In genomic region chr11:32176223-32176811, GRCh38 we compare ENCODE assay signal across 8 cellular contexts.
DNase-seq lines count a peak whose midpoint lies in the region; ATAC-seq and TF ChIP-seq lines count a peak whose summit lies in the region.

No MANE protein-coding gene starts in this region.

- DNase-seq in Daoy (ENCODE audit: low read depth) (peak; percentile 79), LNCaP clone FGC (ENCODE audit: low read depth) (peak; percentile 63), RPMI7951 (ENCODE audit: low read depth) (peak; percentile 74), fibroblast of the conjunctiva (ENCODE audit: low read depth) (peak; percentile 81), nucleus accumbens (lab: John Stamatoyannopoulos, UW) (peak in 52 of 56 donors; percentile 13 to 92 (median 66)), suprapubic skin (ENCODE audit: low spot score in 2 of 2) (peak in 1 of 2 donors; percentile 77)
- DNase-seq in activated T-helper 1 cell treated with anti-CD3 and anti-CD28 coated beads, Interleukin-12 subunit alpha, Interleukin-12 subunit beta, Interleukin-2, Interleukin-4 antibody, amounts not matched to agents 30 ng/mL and 10 ng/mL and 1 ng/mL, durations not matched to agents 14 hours and 24 hours and 36 hours (ENCODE audit: low spot score), result peak; percentile 70

- no peaks in the 10 kb centered on the region for H3K9me3 ChIP-seq in suprapubic skin

- no peak for TF ChIP-seq EP300 in suprapubic skin (IDR thresholded peaks at IDR 0.05)

- H3K27me3 Mint-ChIP-seq in activated T-helper 1 cell treated with anti-CD3 and anti-CD28 coated beads, Interleukin-12 subunit alpha, Interleukin-12 subunit beta, Interleukin-2, Interleukin-4 antibody, amounts not matched to agents 30 ng/mL and 10 ng/mL and 1 ng/mL, durations not matched to agents 14 hours and 24 hours and 36 hours (ENCODE audit: insufficient read depth), result peaks cover 2% of the 10 kb centered on the region

- TF ChIP-seq POLR2A in suprapubic skin (IDR thresholded peaks at IDR 0.05), result no peak

- peaks cover 6% of the 10 kb centered on the region for H3K4me1 ChIP-seq in suprapubic skin

- no peaks in the 10 kb centered on the region for H3K9me3 Mint-ChIP-seq in activated T-helper 1 cell treated with anti-CD3 and anti-CD28 coated beads, Interleukin-12 subunit alpha, Interleukin-12 subunit beta, Interleukin-2, Interleukin-4 antibody, amounts not matched to agents 30 ng/mL and 10 ng/mL and 1 ng/mL, durations not matched to agents 14 hours and 24 hours and 36 hours

- no peak overlapping the region for H3K4me3 ChIP-seq in LNCaP clone FGC (ENCODE audit: low read depth, low read length)
- H3K4me3 ChIP-seq in suprapubic skin, result no peak overlapping the region

- peaks cover 4% of the 10 kb centered on the region for H3K4me1 Mint-ChIP-seq in activated T-helper 1 cell treated with anti-CD3 and anti-CD28 coated beads, Interleukin-12 subunit alpha, Interleukin-12 subunit beta, Interleukin-2, Interleukin-4 antibody, amounts not matched to agents 30 ng/mL and 10 ng/mL and 1 ng/mL, durations not matched to agents 14 hours and 24 hours and 36 hours (ENCODE audit: low read depth)

- intact Hi-C loops in activated T-helper 1 cell treated with anti-CD3 and anti-CD28 coated beads, Interleukin-12 subunit alpha, Interleukin-12 subunit beta, Interleukin-2, Interleukin-4 antibody, amounts not matched to agents 30 ng/mL and 10 ng/mL and 1 ng/mL, durations not matched to agents 14 hours and 24 hours and 36 hours (cut with micrococcal nuclease), result loop anchor here (1.0 to 10.0 kb wide), 5 partner anchors 121 to 779 kb away; no protein-coding TSS in a partner anchor

- TF ChIP-seq CTCF in LNCaP clone FGC (IDR thresholded peaks at IDR 0.05; ENCODE audit: control insufficient read depth, extremely low read depth, insufficient read depth) (peak; percentile 93), suprapubic skin (IDR thresholded peaks at IDR 0.05) (peak; percentile 71 to 78)

- no peaks in the 10 kb centered on the region for H3K36me3 ChIP-seq in suprapubic skin

- ATAC-seq in GM21825 (IDR thresholded peaks at IDR 0.05; ENCODE audit: unreplicated experiment), result peak; percentile 75

- H3K27me3 ChIP-seq in suprapubic skin, result no peaks in the 10 kb centered on the region

- no peak overlapping the region for H3K27ac ChIP-seq in suprapubic skin

- H3K27ac Mint-ChIP-seq in activated T-helper 1 cell treated with anti-CD3 and anti-CD28 coated beads, Interleukin-12 subunit alpha, Interleukin-12 subunit beta, Interleukin-2, Interleukin-4 antibody, amounts not matched to agents 30 ng/mL and 10 ng/mL and 1 ng/mL, durations not matched to agents 14 hours and 24 hours and 36 hours, result no peak overlapping the region

- H3K36me3 Mint-ChIP-seq in activated T-helper 1 cell treated with anti-CD3 and anti-CD28 coated beads, Interleukin-12 subunit alpha, Interleukin-12 subunit beta, Interleukin-2, Interleukin-4 antibody, amounts not matched to agents 30 ng/mL and 10 ng/mL and 1 ng/mL, durations not matched to agents 14 hours and 24 hours and 36 hours (ENCODE audit: low read depth), result no peaks in the 10 kb centered on the region

- H3K4me3 Mint-ChIP-seq in activated T-helper 1 cell treated with anti-CD3 and anti-CD28 coated beads, Interleukin-12 subunit alpha, Interleukin-12 subunit beta, Interleukin-2, Interleukin-4 antibody, amounts not matched to agents 30 ng/mL and 10 ng/mL and 1 ng/mL, durations not matched to agents 14 hours and 24 hours and 36 hours, result no peak overlapping the region

- 33% methylated on average over 7 of the region's 7 CpGs for WGBS in suprapubic skin
